ENCODE assay signal across 11 cellular contexts in genomic region chr2:69180974-69181373, GRCh38.
"Had no signal": no experiment of that assay in that cellular context is flagged by ENCODE, and none has a peak within 500 bp of the region (broad histone marks: within the 10 kb centered on the region; RNA-seq: fewer than 3 reads in every experiment).

No MANE protein-coding gene starts in this region.

- H3K4me3 Mint-ChIP-seq: activated CD4-positive, alpha-beta T cell treated with anti-CD3 and anti-CD28 coated beads, Interleukin-2, amount 10 ng/mL, durations not matched to agents 7 days and 5 days; mesothelial cell of epicardium; neural progenitor cell; T-helper 1 cell treated with Interleukin-12 subunit alpha and Interleukin-12 subunit beta and Interleukin-4 antibody, amounts not matched to agents 30 μg/mL and 1 μg/mL, for 36 hours; WTC11 had no signal

- DNase-seq: activated CD4-positive, alpha-beta T cell treated with anti-CD3 and anti-CD28 coated beads, Interleukin-2, amount 10 ng/mL, durations not matched to agents 7 days and 5 days; amniotic stem cell; gastrocnemius medialis; kidney; stimulated activated naive CD4-positive, alpha-beta T cell treated with Interleukin-2 at 50 U/mL for 16 hours had no signal

- ATAC-seq: activated naive CD4-positive, alpha-beta T cell treated with anti-CD3 and anti-CD28 coated beads, Interleukin-2, amount 50 U/mL, for 72 hours; gastrocnemius medialis; WTC11 had no signal

- H3K79me2 ChIP-seq: parathyroid adenoma had no signal

- H3K36me3 Mint-ChIP-seq: activated naive CD4-positive, alpha-beta T cell treated with anti-CD3 and anti-CD28 coated beads, Interleukin-2, amount 50 U/mL, for 72 hours had no signal

- H3K27me3 ChIP-seq: gastrocnemius medialis, neural progenitor cell had no signal

- H3K9me3 ChIP-seq: gastrocnemius medialis had no signal

- H3K36me3 ChIP-seq: gastrocnemius medialis, neural progenitor cell had no signal

- H3K9ac ChIP-seq: neural progenitor cell, parathyroid adenoma had no signal

- H3K4me2 ChIP-seq: neural progenitor cell had no signal

- H3K27ac Mint-ChIP-seq: activated CD4-positive, alpha-beta T cell treated with anti-CD3 and anti-CD28 coated beads, Interleukin-2, amount 10 ng/mL, durations not matched to agents 7 days and 5 days; mesothelial cell of epicardium; neural progenitor cell; T-helper 1 cell treated with Interleukin-12 subunit alpha and Interleukin-12 subunit beta and Interleukin-4 antibody, amounts not matched to agents 30 μg/mL and 1 μg/mL, for 36 hours; WTC11 had no signal

- H3K9me3 Mint-ChIP-seq: activated CD4-positive, alpha-beta T cell treated with anti-CD3 and anti-CD28 coated beads, Interleukin-2, amount 10 ng/mL, durations not matched to agents 7 days and 5 days; activated naive CD4-positive, alpha-beta T cell treated with anti-CD3 and anti-CD28 coated beads, Interleukin-2, amount 50 U/mL, for 72 hours; mesothelial cell of epicardium; neural progenitor cell; T-helper 1 cell treated with Interleukin-12 subunit alpha and Interleukin-12 subunit beta and Interleukin-4 antibody, amounts not matched to agents 30 μg/mL and 1 μg/mL, for 36 hours; WTC11 had no signal

- H3K4me3 ChIP-seq: gastrocnemius medialis, neural progenitor cell had no signal

- H3K27ac ChIP-seq: gastrocnemius medialis, neural progenitor cell, parathyroid adenoma had no signal
